ENCODE assay signal across 25 cellular contexts in genomic region chr3:54836876-54837275, GRCh38.
DNase-seq lines count a peak whose midpoint lies in the region; ATAC-seq and TF ChIP-seq lines count a peak whose summit lies in the region.
"Had no signal": no experiment of that assay in that cellular context is flagged by ENCODE, and none has a peak within 500 bp of the region (broad histone marks: within the 10 kb centered on the region; RNA-seq: fewer than 3 reads in every experiment).

No MANE protein-coding gene starts in this region.

- H2AK5ac ChIP-seq in IMR-90 (ENCODE audit: low read depth, low read length), result no peak overlapping the region

- no peak overlapping the region for H3K4me2 ChIP-seq in IMR-90 (ENCODE audit: low read depth, low read length)
- H3K4me2 ChIP-seq: GM23338 had no signal

- peak; percentile 40 for DNase-seq in NCI-H345 (lab: John Stamatoyannopoulos, UW)
- no peak for DNase-seq in NCI-H345 treated with DMSO at 0.1 percent for 48 hours (lab: John Stamatoyannopoulos, UW; ENCODE audit: unreplicated experiment)
- DNase-seq in IMR-90, result no peak
- DNase-seq in islet precursor cell, result peak; percentile 66
- DNase-seq in substantia nigra (lab: John Stamatoyannopoulos, UW), result peak in 25 of 49 donors; percentile 6 to 77 (median 32)
- DNase-seq in 8988T, result no peak
- DNase-seq: activated CD4-positive, alpha-beta memory T cell treated with anti-CD3 and anti-CD28 coated beads for 36 hours; activated effector memory CD4-positive, alpha-beta T cell treated with Interleukin-2 at 50 U/mL for 16 hours; activated naive CD8-positive, alpha-beta T cell treated with anti-CD3 and anti-CD28 coated beads for 36 hours; cerebellar nuclear complex; glutamatergic neuron; KBM-7; mammary epithelial cell; NCI-H1694 treated with DMSO at 0.1 percent for 48 hours; NCI-H2227 treated with DMSO at 0.1 percent for 48 hours; NK-92 treated with Interleukin-12 subunit alpha and Interleukin-12 subunit beta, amount 100 ng/mL, for 24 hours; occipital lobe; SHP77 treated with DMSO at 0.1 percent for 48 hours; small intestine; stimulated activated CD4-positive, alpha-beta T cell treated with anti-CD3 and anti-CD28 coated beads, Interleukin-2, amount 100 ng/mL, for 24 hours; upper lobe of right lung had no signal

- H3K14ac ChIP-seq in IMR-90 (replicated peaks; ENCODE audit: low read depth, low read length), result no peak overlapping the region

- no peak overlapping the region for H3K23ac ChIP-seq in IMR-90 (ENCODE audit: low read depth, low read length)

- dilution Hi-C loops in IMR-90 (cut with HindIII; ENCODE audit: low sequenced_read_pairs, unreplicated experiment), result no loop called here

- H3K18ac ChIP-seq in IMR-90 (ENCODE audit: low read depth, low read length), result no peak overlapping the region

- H4K8ac ChIP-seq in IMR-90 (ENCODE audit: low read depth in 2 of 2, low read length in 2 of 2), result no peak overlapping the region

- peak overlapping the region; percentile 19 for H2AFZ ChIP-seq in IMR-90 (replicated peaks; ENCODE audit: low read length, poor library complexity)
- H2AFZ ChIP-seq: GM23338 had no signal

- no peak overlapping the region for H2BK120ac ChIP-seq in IMR-90 (ENCODE audit: low read depth, low read length)

- no peaks in the 10 kb centered on the region for H3K36me3 ChIP-seq in IMR-90 (ENCODE audit: control insufficient read depth, insufficient read depth, low read length)
- H3K36me3 ChIP-seq: upper lobe of right lung had no signal

- no peaks in the 10 kb centered on the region for H3K79me1 ChIP-seq in IMR-90 (ENCODE audit: low read depth in 1 of 2, low read length in 2 of 2)

- no peak overlapping the region for H3K4me3 ChIP-seq in IMR-90 (ENCODE audit: insufficient read depth, low read depth, low read length)
- H3K4me3 ChIP-seq: GM23338, upper lobe of right lung had no signal

- no peak overlapping the region for H4K5ac ChIP-seq in IMR-90 (ENCODE audit: low read depth, low read length)

- intact Hi-C loops in IMR-90 (cut with micrococcal nuclease), result no loop called here

- no peaks in the 10 kb centered on the region for H3K4me1 ChIP-seq in IMR-90 (ENCODE audit: control insufficient read depth, insufficient read depth, low read length)
- H3K4me1 ChIP-seq: upper lobe of right lung had no signal

- no peak overlapping the region for H3K9ac ChIP-seq in IMR-90 (ENCODE audit: low read depth, low read length)

- no peak overlapping the region for H3K27ac ChIP-seq in IMR-90 (ENCODE audit: insufficient read depth, low read length)
- H3K27ac ChIP-seq in substantia nigra (ENCODE audit: low read depth, low read length, poor library complexity, severe bottlenecking), result no peak overlapping the region
- H3K27ac ChIP-seq: C4-2B, upper lobe of right lung had no signal

- no peak overlapping the region for H3K4ac ChIP-seq in IMR-90 (ENCODE audit: low read depth, low read length)

- no peak overlapping the region for H2BK20ac ChIP-seq in IMR-90 (ENCODE audit: low read depth, low read length)

- WGBS in IMR-90 (ENCODE audit: extremely low coverage in 2 of 2, insufficient read length in 1 of 2), 2 experiments, result 20% methylated on average over 2 of the region's 8 CpGs; no CpG with 5 or more reads in 1 of the 2 experiments

- H2BK5ac ChIP-seq in IMR-90 (ENCODE audit: low read depth, low read length, poor library complexity, severe bottlenecking), result no peak overlapping the region

- ATAC-seq in IMR-90 (ENCODE audit: low read depth) (no peak), HG03521 (IDR thresholded peaks at IDR 0.05; ENCODE audit: unreplicated experiment) (no peak), HG03565 (IDR thresholded peaks at IDR 0.05; ENCODE audit: unreplicated experiment) (no peak)
- ATAC-seq: GM23338, upper lobe of right lung had no signal

- BruUV-seq in IMR-90 (replicated peaks; lab: Mats Ljungman, UMichigan), result no TSS peak

- POLR2A ChIA-PET in IMR-90 (lab: Charles Lee; ENCODE audit: unreplicated experiment), result no interaction called here

- peaks cover 3% of the 10 kb centered on the region; the same call in 1 of the 2 replicates for H3K9me3 ChIP-seq in IMR-90 (ENCODE audit: control insufficient read depth, insufficient read depth, low read length)
- H3K9me3 ChIP-seq: upper lobe of right lung had no signal

- H2AK9ac ChIP-seq in IMR-90 (replicated peaks; ENCODE audit: low read depth, low read length, poor library complexity), result no peak overlapping the region

- TF ChIP-seq RAD21 in IMR-90 (IDR thresholded peaks at IDR 0.05; ENCODE audit: low read length), result no peak

- TF ChIP-seq POLR2A in IMR-90 (IDR thresholded peaks at IDR 0.05; ENCODE audit: low read depth, low read length), result no peak

- no peaks in the 10 kb centered on the region for H3K9me1 ChIP-seq in IMR-90 (ENCODE audit: insufficient read depth, low read length)

- H3K56ac ChIP-seq in IMR-90 (ENCODE audit: extremely low read depth, insufficient read depth, low read length), result no peak overlapping the region

- in situ Hi-C loops in IMR-90 (cut with MboI; ENCODE audit: low sequenced_read_pairs), result loop anchor here (25.0 kb wide), 1 partner anchor 400 kb away; no protein-coding TSS in a partner anchor

- no peak for TF ChIP-seq CTCF in IMR-90 (conservative IDR thresholded peaks at IDR 0.05; ENCODE audit: low read depth, low read length)

- no peaks in the 10 kb centered on the region for H4K20me1 ChIP-seq in IMR-90 (ENCODE audit: insufficient read depth, low read length)

- CTCF ChIA-PET in IMR-90 (lab: Yijun Ruan, JAX), result no interaction called here

- peaks cover 5% of the 10 kb centered on the region; the same call in 1 of the 2 replicates for H3K27me3 ChIP-seq in IMR-90 (ENCODE audit: control insufficient read depth, insufficient read depth, low read length)
- H3K27me3 ChIP-seq: upper lobe of right lung had no signal

- H2BK15ac ChIP-seq in IMR-90 (ENCODE audit: low read depth, low read length), result no peak overlapping the region

- H4K91ac ChIP-seq in IMR-90 (ENCODE audit: insufficient read depth, low read depth, low read length), result no peak overlapping the region

TF ChIP-seq in IMR-90, 13 proteins besides CTCF, POLR2A, EP300 and RAD21:
- no peak for TF ChIP-seq BHLHE40 (IDR thresholded peaks at IDR 0.05; ENCODE audit: low read depth, low read length)
- TF ChIP-seq MAFK (IDR thresholded peaks at IDR 0.05; ENCODE audit: low read depth, low read length), result no peak
- TF ChIP-seq CHD1 (IDR thresholded peaks at IDR 0.05; ENCODE audit: low read depth, low read length), result no peak
- TF ChIP-seq MXI1 (IDR thresholded peaks at IDR 0.05; ENCODE audit: borderline replicate concordance, low read depth, low read length), result no peak
- no peak for TF ChIP-seq RCOR1 (IDR thresholded peaks at IDR 0.05; ENCODE audit: insufficient replicate concordance, low read length)
- no peak for TF ChIP-seq NFE2L2 (IDR thresholded peaks at IDR 0.05; ENCODE audit: low read depth, low read length)
- TF ChIP-seq USF2 (IDR thresholded peaks at IDR 0.05; ENCODE audit: low read depth, low read length), result no peak

Comparison
In these comparisons a context has a peak if more than half of its experiments do, and no peak if none do; other contexts are left out.
1. DNase-seq: peak in NCI-H345 (single experiment), islet precursor cell (single experiment) and substantia nigra (25 of 49); none in NCI-H345 treated with DMSO at 0.1 percent for 48 hours (single experiment), IMR-90 (single experiment) and 8988T (single experiment).